Comparison of ENCODE assay signal across 8 cellular contexts in the genomic region with DNA sequence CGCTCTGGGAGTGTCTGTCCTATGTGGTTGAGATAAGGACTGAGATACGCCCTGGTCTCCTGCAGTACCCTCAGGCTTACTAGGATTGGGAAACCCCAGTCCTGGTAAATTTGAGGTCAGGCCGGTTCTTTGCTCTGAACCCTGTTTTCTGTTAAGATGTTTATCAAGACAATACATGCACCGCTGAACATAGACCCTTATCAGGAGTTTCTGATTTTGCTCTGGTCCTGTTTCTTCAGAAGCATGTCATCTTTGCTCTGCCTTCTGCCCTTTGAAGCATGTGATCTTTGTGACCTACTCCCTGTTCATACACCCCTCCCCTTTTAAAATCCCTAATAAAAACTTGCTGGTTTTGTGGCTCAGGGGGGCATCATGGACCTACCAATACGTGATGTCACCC. TPM values are rescaled to one million over a fixed set of nuclear protein-coding genes. Genes with fewer than 3 reads are reported as not detected.
"Had no signal": no experiment of that assay in that cellular context is flagged by ENCODE, and none has a peak within 500 bp of the region (broad histone marks: within the 10 kb centered on the region; RNA-seq: fewer than 3 reads in every experiment).

No MANE protein-coding gene starts in this region.

RNA-seq across cellular contexts. Expression of gene IGLL1, which starts 32.7 kb away (rescaled TPM):
- total RNA-seq: HT-29, LHCN-M2, MCF 10A, OCI-LY7, PC-9, Peyer's patch, Right ventricle myocardium inferior, RPMI7951 had no signal
